28 cellular contexts compared by ENCODE assay signal in genomic region chr5:4628645-4629385, GRCh38.
"Had no signal": no experiment of that assay in that cellular context is flagged by ENCODE, and none has a peak within 500 bp of the region (broad histone marks: within the 10 kb centered on the region; RNA-seq: fewer than 3 reads in every experiment).

No MANE protein-coding gene starts in this region.

- H3K27ac ChIP-seq: breast epithelium, pancreas, prostate gland, thyroid gland, upper lobe of left lung, vagina had no signal

- H3K9me3 ChIP-seq: pancreas, prostate gland, thyroid gland, upper lobe of left lung, vagina had no signal

- DNase-seq: activated CD8-positive, alpha-beta memory T cell treated with anti-CD3 and anti-CD28 coated beads, Interleukin-2, amount 10 ng/mL, durations not matched to agents 7 days and 5 days; activated CD8-positive, alpha-beta T cell treated with anti-CD3 and anti-CD28 coated beads, Interleukin-2, amount 10 ng/mL, durations not matched to agents 7 days and 5 days; activated T-cell treated with anti-CD3 and anti-CD28 coated beads, Interleukin-2, amount 50 U/mL, for 48 hours; central memory CD4-positive, alpha-beta T cell; foreskin fibroblast; head of caudate nucleus; hypothalamus; immature natural killer cell; kidney; left colon; mammary epithelial cell; naive B cell; nucleus accumbens; pancreas; stimulated activated CD4-positive, alpha-beta T cell treated with anti-CD3 and anti-CD28 coated beads, Interleukin-1b, Interleukin-23, amount 100 ng/mL, for 48 hours; stimulated activated CD4-positive, alpha-beta T cell treated with anti-CD3 and anti-CD28 coated beads, Interleukin-4, amount 100 ng/mL, for 4 hours; stimulated activated CD8-positive, alpha-beta memory T cell treated with anti-CD3 and anti-CD28 coated beads, Interleukin-4, amount 100 ng/mL, for 48 hours; stimulated activated naive CD8-positive, alpha-beta T cell treated with anti-CD3 and anti-CD28 coated beads, Interleukin-15, amount 100 ng/mL, for 72 hours; substantia nigra; thyroid gland; upper lobe of left lung had no signal

- H3K27me3 ChIP-seq: breast epithelium, thyroid gland, upper lobe of left lung, vagina had no signal

- H3K4me3 ChIP-seq: breast epithelium, pancreas, prostate gland, smooth muscle cell, thyroid gland, upper lobe of left lung, vagina had no signal

- H3K36me3 ChIP-seq: breast epithelium, pancreas, prostate gland, thyroid gland, upper lobe of left lung, vagina had no signal

- H3K4me2 ChIP-seq: smooth muscle cell had no signal

- H3K4me1 ChIP-seq: breast epithelium, pancreas, prostate gland, thyroid gland, upper lobe of left lung, vagina had no signal

- FAIRE-seq: kidney, pancreas had no signal

- ATAC-seq: activated CD8-positive, alpha-beta memory T cell treated with anti-CD3 and anti-CD28 coated beads, Interleukin-2, amount 10 ng/mL, durations not matched to agents 7 days and 5 days; activated CD8-positive, alpha-beta T cell treated with anti-CD3 and anti-CD28 coated beads, Interleukin-2, amount 10 ng/mL, durations not matched to agents 7 days and 5 days; activated naive CD4-positive, alpha-beta T cell treated with anti-CD3 and anti-CD28 coated beads, Interleukin-2, amount 50 U/mL, for 72 hours; esophagus mucosa; left colon; pancreas; stimulated activated memory B cell treated with anti-CD40 and anti-IgM and Interleukin-4, amounts not matched to agents 10 μg/mL and 1 μg/mL and 100 μg/mL, for 72 hours; stimulated activated naive CD8-positive, alpha-beta T cell treated with anti-CD3 and anti-CD28 coated beads, Interleukin-15, amount 100 ng/mL, for 72 hours had no signal
